ENCODE assay signal across 8 cellular contexts in the genomic region with DNA sequence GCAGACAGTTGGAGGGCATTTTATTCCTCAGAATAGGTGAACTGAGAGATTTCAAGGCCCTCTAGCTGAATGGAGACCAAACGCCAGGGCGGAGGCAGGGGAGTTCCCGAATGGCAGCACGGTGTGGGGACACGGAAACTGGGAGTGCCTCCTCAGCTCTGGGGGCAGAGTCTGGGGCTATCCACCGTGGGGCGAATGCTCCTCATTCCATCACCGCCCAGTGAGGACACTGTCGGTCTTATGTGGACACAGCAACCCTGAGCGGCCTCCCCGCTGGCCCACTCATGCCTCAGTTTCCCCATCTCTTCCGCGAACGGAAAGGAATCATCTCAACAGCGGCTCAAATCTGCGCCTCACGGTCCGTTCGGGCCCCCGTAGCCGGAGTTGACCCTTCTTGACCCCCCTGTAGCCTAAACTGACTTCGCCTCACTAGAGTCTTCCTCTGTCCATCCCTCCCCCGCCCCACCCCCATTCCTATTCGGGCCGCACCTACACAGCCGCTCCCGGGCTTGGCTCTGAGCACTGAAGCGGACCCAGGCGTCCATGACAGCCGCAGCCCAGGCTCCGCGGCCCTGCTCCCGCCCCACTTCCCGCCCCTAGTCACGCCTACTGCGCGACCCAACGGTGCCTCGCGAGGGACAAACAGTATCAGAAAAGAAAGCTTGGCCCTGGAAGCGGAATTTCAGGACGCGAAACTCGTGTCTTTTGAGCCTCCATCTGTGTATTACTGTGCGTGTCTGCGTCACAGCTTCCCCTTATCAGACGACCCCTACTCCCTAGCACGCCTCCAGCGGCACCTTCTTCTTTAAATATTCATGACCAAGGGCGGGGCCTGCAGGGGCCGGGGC. TPM values are rescaled to one million over a fixed set of nuclear protein-coding genes. Genes with fewer than 3 reads are reported as not detected.
DNase-seq lines count a peak whose midpoint lies in the region; ATAC-seq and TF ChIP-seq lines count a peak whose summit lies in the region.

TSS of gene PEX11B (minus strand) at position 574 of the 848 bp plus-strand sequence. CDS start at position 545, 29 bp downstream.

- peaks cover 30% of the 10 kb centered on the region for H3F3A ChIP-seq in SK-N-SH (replicated peaks; ENCODE audit: insufficient read depth)

- H3K27me3 ChIP-seq in SK-N-SH (ENCODE audit: insufficient read depth), result no peaks in the 10 kb centered on the region

- H4K20me1 ChIP-seq in SK-N-SH (ENCODE audit: insufficient read depth), result no peaks in the 10 kb centered on the region

- no peak for TF ChIP-seq EP300 in SK-N-SH (IDR thresholded peaks at IDR 0.05; ENCODE audit: borderline replicate concordance in 1 of 2, low read depth in 1 of 2, low read length in 1 of 2)

- H3K79me2 ChIP-seq in SK-N-SH (ENCODE audit: insufficient read depth), result peaks cover 19% of the 10 kb centered on the region

- H3K36me3 ChIP-seq in SK-N-SH (replicated peaks in 1 of 2; ENCODE audit: control insufficient read depth in 1 of 2, insufficient read depth in 2 of 2, low read length in 1 of 2), result peaks cover 24 to 33% of the 10 kb centered on the region in 2 experiments

- no peaks in the 10 kb centered on the region for H3K27me3 Mint-ChIP-seq in activated naive CD4-positive, alpha-beta T cell treated with anti-CD3 and anti-CD28 coated beads, Interleukin-2, amount 10 ng/mL, durations not matched to agents 7 days and 5 days

- TF ChIP-seq RAD21 in SK-N-SH (IDR thresholded peaks at IDR 0.05; ENCODE audit: low read length), result no peak

- H3K9ac ChIP-seq in SK-N-SH, result peak within 1 kb of the TSS; percentile 80

- peak; percentile 72 for DNase-seq in GM04504 (ENCODE audit: low read depth)
- DNase-seq in NCI-H1092 (lab: John Stamatoyannopoulos, UW), result peak; percentile 79
- DNase-seq in SK-N-SH, result peak; percentile 90
- DNase-seq in activated naive CD4-positive, alpha-beta T cell treated with anti-CD3 and anti-CD28 coated beads, Interleukin-2, amount 10 ng/mL, durations not matched to agents 7 days and 5 days, result peak; percentile 96
- peak; percentile 89 for DNase-seq in globus pallidus (ENCODE audit: low spot score)
- DNase-seq in omental fat pad (ENCODE audit: low spot score), result peak; percentile 78

- H3K9me2 ChIP-seq in SK-N-SH, result no peaks in the 10 kb centered on the region

- TF ChIP-seq CTCF in SK-N-SH (IDR thresholded peaks at IDR 0.05) (no peak), omental fat pad (IDR thresholded peaks at IDR 0.05) (no peak)

- peaks cover 50% of the 10 kb centered on the region for H3K4me1 Mint-ChIP-seq in activated naive CD4-positive, alpha-beta T cell treated with anti-CD3 and anti-CD28 coated beads, Interleukin-2, amount 10 ng/mL, durations not matched to agents 7 days and 5 days

- no peaks in the 10 kb centered on the region for H3K9me3 Mint-ChIP-seq in activated naive CD4-positive, alpha-beta T cell treated with anti-CD3 and anti-CD28 coated beads, Interleukin-2, amount 10 ng/mL, durations not matched to agents 7 days and 5 days

- ATAC-seq in HG02610 (IDR thresholded peaks at IDR 0.05; ENCODE audit: unreplicated experiment) (peak; percentile 92), omental fat pad (ENCODE audit: low FRiP score) (peak; percentile 93)

- POLR2A ChIA-PET in SK-N-SH (lab: Yijun Ruan, JAX), result interaction anchor here (1.0 to 2.3 kb wide), 3 partner anchors 10 to 46 kb away, joined by 7 to 19 read pairs (median 10); partner anchors contain the start of genes ANKRD34A, LIX1L, POLR3GL and RBM8A

- H3K4me2 ChIP-seq in SK-N-SH, result peak within 1 kb of the TSS; percentile 91

- no peaks in the 10 kb centered on the region for H3K9me3 ChIP-seq in SK-N-SH

- CTCF ChIA-PET in SK-N-SH (lab: Yijun Ruan, JAX), result interaction anchor here (0.6 to 16.4 kb wide), 8 partner anchors 8 to 73 kb away, joined by 3 to 281 read pairs (median 5); partner anchors contain the start of genes ITGA10, LIX1L, NUDT17 and RBM8A
- CTCF ChIA-PET in activated naive CD4-positive, alpha-beta T cell treated with anti-CD3 and anti-CD28 coated beads, Interleukin-2, amount 10 ng/mL, durations not matched to agents 7 days and 5 days (lab: Charles Lee), result interaction anchor here (1.0 to 2.3 kb wide), 6 partner anchors 9 to 73 kb away, joined by 3 to 14 read pairs (median 4); partner anchors contain the start of genes ITGA10, NUDT17 and RBM8A

- WGBS in SK-N-SH (ENCODE audit: low lambda C conversion rate), result 3% methylated on average over 38 of the region's 51 CpGs

- H3K4me3 ChIP-seq in SK-N-SH (ENCODE audit: low read depth in 2 of 2, low read length in 1 of 2), result peak within 1 kb of the TSS; percentile 83 to 86

- peaks cover 0 to 18% of the 10 kb centered on the region in 2 experiments; a peak in 2 of 4 replicates for H3K4me1 ChIP-seq in SK-N-SH (ENCODE audit: control insufficient read depth in 1 of 2, insufficient read depth in 2 of 2, low read depth in 1 of 2, low read length in 1 of 2)

- H3K36me3 Mint-ChIP-seq in activated naive CD4-positive, alpha-beta T cell treated with anti-CD3 and anti-CD28 coated beads, Interleukin-2, amount 10 ng/mL, durations not matched to agents 7 days and 5 days, result peaks cover 42% of the 10 kb centered on the region

- H3K27ac ChIP-seq in SK-N-SH (ENCODE audit: low read depth in 2 of 2, low read length in 1 of 2) (peak within 1 kb of the TSS; percentile 85 to 95), temporal lobe (ENCODE audit: low read depth, low read length) (peak within 1 kb of the TSS; percentile 70)

- H3K27ac Mint-ChIP-seq in activated naive CD4-positive, alpha-beta T cell treated with anti-CD3 and anti-CD28 coated beads, Interleukin-2, amount 10 ng/mL, durations not matched to agents 7 days and 5 days, result peak within 1 kb of the TSS; percentile 98

- peak within 1 kb of the TSS; percentile 86 for H2AFZ ChIP-seq in SK-N-SH (ENCODE audit: low read depth)

- peak within 1 kb of the TSS; percentile 93 for H3K4me3 Mint-ChIP-seq in activated naive CD4-positive, alpha-beta T cell treated with anti-CD3 and anti-CD28 coated beads, Interleukin-2, amount 10 ng/mL, durations not matched to agents 7 days and 5 days

TF ChIP-seq in SK-N-SH, 30 proteins besides CTCF, POLR2A, EP300 and RAD21 (continues in another document):
- TF ChIP-seq USF2 (IDR thresholded peaks at IDR 0.05; ENCODE audit: borderline replicate concordance, low read depth, low read length) (no peak), MXI1 (IDR thresholded peaks at IDR 0.05; ENCODE audit: low read depth, low read length) (peak; percentile 77; the same call in 1 of the 2 replicates), RXRA (IDR thresholded peaks at IDR 0.05; ENCODE audit: borderline replicate concordance, low read depth) (no peak), NFIC (IDR thresholded peaks at IDR 0.05; ENCODE audit: borderline replicate concordance) (no peak), SIN3A (IDR thresholded peaks at IDR 0.05; ENCODE audit: borderline replicate concordance, low read depth, low read length) (peak; percentile 75; the same call in 1 of the 2 replicates), SMC3 (IDR thresholded peaks at IDR 0.05; ENCODE audit: low read depth, low read length) (no peak), EZH2phosphoT487 (IDR thresholded peaks at IDR 0.05; ENCODE audit: borderline replicate concordance, low read depth) (no peak), FOXJ3 (CRISPR knock-in tag; IDR thresholded peaks at IDR 0.05) (no peak), FOXM1 (IDR thresholded peaks at IDR 0.05; ENCODE audit: low read depth) (no peak), RFX5 (IDR thresholded peaks at IDR 0.05; ENCODE audit: low read length) (no peak), ZBTB33 (IDR thresholded peaks at IDR 0.05; ENCODE audit: borderline replicate concordance, low read depth) (peak; percentile 84; the same call in 1 of the 2 replicates), JUND (IDR thresholded peaks at IDR 0.05) (no peak), RCOR1 (IDR thresholded peaks at IDR 0.05; ENCODE audit: low read length) (no peak)
- TF ChIP-seq, protein P1, sequence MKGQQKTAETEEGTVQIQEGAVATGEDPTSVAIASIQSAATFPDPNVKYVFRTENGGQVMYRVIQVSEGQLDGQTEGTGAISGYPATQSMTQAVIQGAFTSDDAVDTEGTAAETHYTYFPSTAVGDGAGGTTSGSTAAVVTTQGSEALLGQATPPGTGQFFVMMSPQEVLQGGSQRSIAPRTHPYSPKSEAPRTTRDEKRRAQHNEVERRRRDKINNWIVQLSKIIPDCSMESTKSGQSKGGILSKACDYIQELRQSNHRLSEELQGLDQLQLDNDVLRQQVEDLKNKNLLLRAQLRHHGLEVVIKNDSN (IDR thresholded peaks at IDR 0.05; ENCODE audit: borderline replicate concordance, low read depth), result no peak

RNA-seq across cellular contexts. Expression of gene PEX11B, which starts in this region (rescaled TPM):
- polyA plus RNA-seq in SK-N-SH (2012; rRNA removed), result 26.1 and 34.5 TPM in 2 replicates
- polyA plus RNA-seq in SK-N-SH (2012; cell fraction: cytosol; rRNA removed), result 31.8 and 32.7 TPM in 2 replicates
- 17.8 and 27.8 TPM in 2 replicates for polyA plus RNA-seq in SK-N-SH (2012; cell fraction: nucleus; rRNA removed)
- total RNA-seq in omental fat pad (10 to 100 TPM; 10.2 to 25.2 (median 15.7) TPM), temporal lobe (32.5 TPM)

Comparison
In these comparisons a context has a peak if more than half of its experiments do, and no peak if none do; other contexts are left out.
1. Peak in every context shown above with its lines: DNase-seq, ATAC-seq, H3K4me3 ChIP-seq and H3K27ac ChIP-seq.